In genomic region chr7:100546129-100546867, GRCh38 we compare ENCODE assay signal across 8 cellular contexts.
DNase-seq lines count a peak whose midpoint lies in the region; ATAC-seq and TF ChIP-seq lines count a peak whose summit lies in the region.

No MANE protein-coding gene starts in this region.

- peak overlapping the region; percentile 19 for H3K9ac ChIP-seq in iPS-18a (ENCODE audit: low read length)

- DNase-seq in cerebellar nuclear complex (lab: John Stamatoyannopoulos, UW) (no peak), HuH-7.5 (ENCODE audit: low spot score) (no peak)

- no peaks in the 10 kb centered on the region for H3K27me3 Mint-ChIP-seq in stimulated activated naive CD8-positive, alpha-beta T cell treated with anti-CD3 and anti-CD28 coated beads, Interleukin-15, Interleukin-2, amounts not matched to agents 100 ng/mL and 50 ng/mL, for 24 hours

- H3K36me3 ChIP-seq in iPS-18a (ENCODE audit: control insufficient read depth, low read depth, low read length) = peaks cover 4% of the 10 kb centered on the region

- H3K27ac ChIP-seq in C4-2B = peak overlapping the region; percentile 100
- no peak overlapping the region for H3K27ac ChIP-seq in iPS-18a (ENCODE audit: low read length)

- peak overlapping the region; percentile 99 for H3K27ac Mint-ChIP-seq in stimulated activated naive CD8-positive, alpha-beta T cell treated with anti-CD3 and anti-CD28 coated beads, Interleukin-15, Interleukin-2, amounts not matched to agents 100 ng/mL and 50 ng/mL, for 24 hours

- H3K9me3 ChIP-seq in iPS-18a (ENCODE audit: control insufficient read depth, low read depth, low read length) = no peaks in the 10 kb centered on the region

- peaks cover 38% of the 10 kb centered on the region for H3K4me1 ChIP-seq in iPS-18a (ENCODE audit: control insufficient read depth, low read depth, low read length)

- H3K27me3 ChIP-seq in iPS-18a (ENCODE audit: control insufficient read depth, insufficient read depth, low read length) = no peaks in the 10 kb centered on the region

- TF ChIP-seq CTCF in C4-2B (conservative IDR thresholded peaks at IDR 0.05) (no peak), WI38 (IDR thresholded peaks at IDR 0.05; ENCODE audit: low read depth, low read length) (no peak)

- peaks cover 53% of the 10 kb centered on the region for H3K36me3 Mint-ChIP-seq in stimulated activated naive CD8-positive, alpha-beta T cell treated with anti-CD3 and anti-CD28 coated beads, Interleukin-15, Interleukin-2, amounts not matched to agents 100 ng/mL and 50 ng/mL, for 24 hours (ENCODE audit: low read depth)

- H3K4me3 Mint-ChIP-seq in stimulated activated naive CD8-positive, alpha-beta T cell treated with anti-CD3 and anti-CD28 coated beads, Interleukin-15, Interleukin-2, amounts not matched to agents 100 ng/mL and 50 ng/mL, for 24 hours = peak overlapping the region; percentile 90

- ATAC-seq in GM21447 (IDR thresholded peaks at IDR 0.05; ENCODE audit: unreplicated experiment) (peak; percentile 52), GM19463 (IDR thresholded peaks at IDR 0.05; ENCODE audit: unreplicated experiment) (no peak)

- H3K4me3 ChIP-seq in WI38 (ENCODE audit: low read depth, low read length) = 0 out of 2 replicates have a peak overlapping the region, but pooled peaks have one; percentile 13
- H3K4me3 ChIP-seq in iPS-18a (ENCODE audit: low read length) = no peak overlapping the region

- H3K9me3 Mint-ChIP-seq in stimulated activated naive CD8-positive, alpha-beta T cell treated with anti-CD3 and anti-CD28 coated beads, Interleukin-15, Interleukin-2, amounts not matched to agents 100 ng/mL and 50 ng/mL, for 24 hours = no peaks in the 10 kb centered on the region

- H3K4me1 Mint-ChIP-seq in stimulated activated naive CD8-positive, alpha-beta T cell treated with anti-CD3 and anti-CD28 coated beads, Interleukin-15, Interleukin-2, amounts not matched to agents 100 ng/mL and 50 ng/mL, for 24 hours (ENCODE audit: low read depth) = peaks cover 95% of the 10 kb centered on the region
